In the genomic region with DNA sequence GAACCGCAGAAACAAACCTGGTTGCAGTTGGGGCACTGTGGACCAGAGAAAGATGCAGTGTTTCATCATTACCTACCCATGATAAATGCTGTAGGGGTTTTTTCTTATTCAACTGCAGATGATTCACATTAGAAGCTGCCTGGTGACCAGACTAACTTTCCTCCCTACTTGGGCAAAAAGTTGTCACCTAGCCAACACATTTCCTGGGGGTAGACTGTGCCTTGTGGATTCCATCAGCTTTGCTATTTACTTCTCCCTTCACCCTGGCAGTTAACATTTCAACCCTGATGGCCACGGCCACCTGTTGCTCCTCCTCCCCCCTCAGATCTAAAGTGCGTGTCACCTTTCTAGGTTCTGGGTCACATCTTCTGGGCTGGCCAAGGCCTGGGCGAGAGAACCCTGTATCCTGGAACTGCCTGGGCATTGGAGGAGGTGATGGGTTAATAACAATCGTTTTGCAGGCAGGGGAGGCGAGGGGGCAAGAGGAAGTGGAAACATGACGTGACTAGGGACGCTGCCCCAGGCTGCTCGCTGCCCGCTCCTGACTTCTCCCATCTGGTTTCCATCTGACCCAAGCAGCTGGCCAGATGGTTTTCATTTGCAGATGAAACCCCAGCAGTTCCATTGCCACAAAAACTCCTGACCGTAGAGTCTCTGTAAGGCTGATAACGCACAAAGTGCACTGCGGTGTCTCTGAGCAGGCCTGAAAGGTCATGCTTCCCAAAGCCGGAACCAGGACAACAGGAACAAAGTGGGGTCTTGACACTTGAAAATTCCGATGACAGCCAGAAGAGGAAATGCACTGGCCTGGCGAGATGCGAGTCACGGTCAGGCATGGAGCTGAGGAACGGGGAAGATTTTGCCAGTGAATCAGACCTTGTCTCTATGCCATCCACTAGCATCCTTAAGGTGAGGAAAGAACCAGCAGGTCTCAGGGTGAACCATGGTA, we compare ENCODE assay signal across 8 cellular contexts. TPM values are rescaled to one million over a fixed set of nuclear protein-coding genes. Genes with fewer than 3 reads are reported as not detected.
DNase-seq lines count a peak whose midpoint lies in the region; ATAC-seq and TF ChIP-seq lines count a peak whose summit lies in the region.

No MANE protein-coding gene starts in this region.

- H3K27me3 ChIP-seq in AG04450 (ENCODE audit: control insufficient read depth, insufficient read depth, low read length), result no peaks in the 10 kb centered on the region
- H3K27me3 ChIP-seq in ascending aorta, result no peaks in the 10 kb centered on the region
- H3K27me3 ChIP-seq in spleen (replicated peaks in 1 of 7), result no peaks in the 10 kb centered on the region

- H3K36me3 ChIP-seq in ascending aorta, result no peaks in the 10 kb centered on the region
- H3K36me3 ChIP-seq in spleen, result peaks cover 0 to 23% (median 0%) of the 10 kb centered on the region in 6 donors

- WGBS in spleen, 5 donors, result 34 to 54% (median 38%) methylated on average over 18 to 19 of the region's 19 CpGs

- no peak for TF ChIP-seq CTCF in AG04450 (IDR thresholded peaks at IDR 0.05; ENCODE audit: low read depth, low read length)
- no peak for TF ChIP-seq CTCF in ascending aorta (IDR thresholded peaks at IDR 0.05)
- TF ChIP-seq CTCF in spleen (IDR thresholded peaks at IDR 0.05 in 8 of 11, conservative IDR thresholded peaks at IDR 0.05 in 3 of 11), result no peak

- H3K4me1 ChIP-seq in ascending aorta (peaks cover 56 to 92% of the 10 kb centered on the region in 2 donors), spleen (peaks cover 54 to 100% (median 86%) of the 10 kb centered on the region in 6 donors)

- CTCF ChIA-PET in AG04450 (lab: Charles Lee), result interaction anchor here (0.6 to 0.8 kb wide), 3 partner anchors 19 to 214 kb away, joined by 3 read pairs; no protein-coding TSS in a partner anchor

- DNase-seq in AG04450 (ENCODE audit: low read depth, low spot score), result peak; percentile 85
- peak; percentile 75 for DNase-seq in HS-27A (ENCODE audit: low read depth)
- peak in 1 of 2 donors; percentile 83 for DNase-seq in ascending aorta (ENCODE audit: low spot score in 2 of 2)
- peak; percentile 80 for DNase-seq in spleen
- DNase-seq in HUDEP-2 (lab: John Stamatoyannopoulos, UW; ENCODE audit: unreplicated experiment in 76 of 76), result no peak
- no peak for DNase-seq in central memory CD4-positive, alpha-beta T cell

- H3K9me3 ChIP-seq in AG04450 (ENCODE audit: control insufficient read depth, insufficient read depth, low read length), result no peaks in the 10 kb centered on the region
- no peaks in the 10 kb centered on the region for H3K9me3 ChIP-seq in ascending aorta
- H3K9me3 ChIP-seq in iPS-18c (ENCODE audit: control insufficient read depth, insufficient read depth, low read length), result no peaks in the 10 kb centered on the region
- no peaks in the 10 kb centered on the region for H3K9me3 ChIP-seq in spleen

- intact Hi-C loops in ascending aorta (cut with DNase I) (loop anchor here (10.0 kb wide), 1 partner anchor 286 kb away; no protein-coding TSS in a partner anchor), spleen (cut with DNase I; ENCODE audit: low total_unique reads) (no loop called here)

- H3K27ac ChIP-seq in AG04450 (ENCODE audit: low read depth, low read length) (peak overlapping the region; percentile 93), ascending aorta (peak overlapping the region; percentile 88 to 93), spleen (peak overlapping the region in 7 of 8 donors; percentile 29 to 81 (median 66))

- no peak for ATAC-seq in HG03196 (IDR thresholded peaks at IDR 0.05; ENCODE audit: unreplicated experiment)

- H3K4me3 ChIP-seq in AG04450 (ENCODE audit: low read depth, low read length), result no peak overlapping the region
- H3K4me3 ChIP-seq in ascending aorta, result peak overlapping the region; percentile 8 to 9
- H3K4me3 ChIP-seq in iPS-18c (ENCODE audit: insufficient read depth, low read depth, low read length), result 0 out of 2 replicates have a peak overlapping the region, but pooled peaks have one; percentile 15
- H3K4me3 ChIP-seq in spleen, result peak overlapping the region in 1 of 8 donors; percentile 9

- POLR2A ChIA-PET in AG04450 (lab: Yijun Ruan, JAX), result interaction anchor here (0.8 to 1.6 kb wide), 5 partner anchors 12 to 205 kb away, joined by 3 to 6 read pairs (median 3); no protein-coding TSS in a partner anchor

- TF ChIP-seq POLR2A in spleen (IDR thresholded peaks at IDR 0.05), result no peak

RNA-seq across cellular contexts. Expression of gene CAPZB, which starts 36.6 kb away (rescaled TPM):
- 292 and 312 TPM in 2 replicates for polyA plus RNA-seq in AG04450 (2011; rRNA removed)
- polyA minus RNA-seq in AG04450 (2011; rRNA and poly(A)+ RNA removed), result 164 and 172 TPM in 2 replicates
- 102 TPM for total RNA-seq in ascending aorta
- 100 to 1,000 TPM; 139 to 386 (median 302) TPM for total RNA-seq in spleen
- 100 to 1,000 TPM; 221 to 281 (median 274) TPM for polyA plus RNA-seq in spleen

Comparison
In these comparisons a context has a peak if more than half of its experiments do, and no peak if none do; other contexts are left out.
1. DNase-seq: peak in AG04450 (single experiment), HS-27A (single experiment) and spleen (single experiment); none in HUDEP-2 (0 of 76) and central memory CD4-positive, alpha-beta T cell (single experiment).
2. Peak in every context shown above with its lines, with median percentiles within 50 percentile points of each other: H3K27ac ChIP-seq.